1 cellular context compared by ENCODE assay signal in the genomic region with DNA sequence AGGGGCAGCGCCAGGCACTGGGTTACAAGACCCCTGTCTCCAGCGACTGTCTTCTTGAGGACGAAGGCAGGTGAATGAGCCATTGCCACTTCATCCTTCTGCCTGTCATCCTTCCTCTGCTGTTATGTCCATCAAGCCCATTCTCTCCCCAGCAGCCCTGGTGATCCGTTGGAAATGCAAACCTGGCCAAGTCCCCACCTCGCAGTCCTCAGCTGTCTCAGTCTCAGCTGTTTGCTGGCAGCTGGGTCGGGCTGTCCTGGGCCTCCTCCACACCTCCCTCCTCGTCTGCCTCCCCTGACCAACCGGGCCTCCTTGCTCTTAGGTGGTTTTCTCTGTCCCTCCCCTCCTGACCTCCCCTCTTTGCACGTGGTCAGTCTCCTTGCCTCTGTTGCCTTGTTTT.
TF ChIP-seq lines count a peak whose summit lies in the region.

No MANE protein-coding gene starts in this region.

TF ChIP-seq in GM23338, 12 proteins besides CTCF, POLR2A, EP300 and RAD21 (continued from another document):
- TF ChIP-seq, protein P1, sequence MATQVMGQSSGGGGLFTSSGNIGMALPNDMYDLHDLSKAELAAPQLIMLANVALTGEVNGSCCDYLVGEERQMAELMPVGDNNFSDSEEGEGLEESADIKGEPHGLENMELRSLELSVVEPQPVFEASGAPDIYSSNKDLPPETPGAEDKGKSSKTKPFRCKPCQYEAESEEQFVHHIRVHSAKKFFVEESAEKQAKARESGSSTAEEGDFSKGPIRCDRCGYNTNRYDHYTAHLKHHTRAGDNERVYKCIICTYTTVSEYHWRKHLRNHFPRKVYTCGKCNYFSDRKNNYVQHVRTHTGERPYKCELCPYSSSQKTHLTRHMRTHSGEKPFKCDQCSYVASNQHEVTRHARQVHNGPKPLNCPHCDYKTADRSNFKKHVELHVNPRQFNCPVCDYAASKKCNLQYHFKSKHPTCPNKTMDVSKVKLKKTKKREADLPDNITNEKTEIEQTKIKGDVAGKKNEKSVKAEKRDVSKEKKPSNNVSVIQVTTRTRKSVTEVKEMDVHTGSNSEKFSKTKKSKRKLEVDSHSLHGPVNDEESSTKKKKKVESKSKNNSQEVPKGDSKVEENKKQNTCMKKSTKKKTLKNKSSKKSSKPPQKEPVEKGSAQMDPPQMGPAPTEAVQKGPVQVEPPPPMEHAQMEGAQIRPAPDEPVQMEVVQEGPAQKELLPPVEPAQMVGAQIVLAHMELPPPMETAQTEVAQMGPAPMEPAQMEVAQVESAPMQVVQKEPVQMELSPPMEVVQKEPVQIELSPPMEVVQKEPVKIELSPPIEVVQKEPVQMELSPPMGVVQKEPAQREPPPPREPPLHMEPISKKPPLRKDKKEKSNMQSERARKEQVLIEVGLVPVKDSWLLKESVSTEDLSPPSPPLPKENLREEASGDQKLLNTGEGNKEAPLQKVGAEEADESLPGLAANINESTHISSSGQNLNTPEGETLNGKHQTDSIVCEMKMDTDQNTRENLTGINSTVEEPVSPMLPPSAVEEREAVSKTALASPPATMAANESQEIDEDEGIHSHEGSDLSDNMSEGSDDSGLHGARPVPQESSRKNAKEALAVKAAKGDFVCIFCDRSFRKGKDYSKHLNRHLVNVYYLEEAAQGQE (IDR thresholded peaks at IDR 0.05; ENCODE audit: unreplicated experiment): no peak
- TF ChIP-seq NANOG (IDR thresholded peaks at IDR 0.05; ENCODE audit: borderline replicate concordance) (no peak), EZH2 (IDR thresholded peaks at IDR 0.05; ENCODE audit: low read depth, unreplicated experiment) (no peak)
- TF ChIP-seq, protein P2, sequence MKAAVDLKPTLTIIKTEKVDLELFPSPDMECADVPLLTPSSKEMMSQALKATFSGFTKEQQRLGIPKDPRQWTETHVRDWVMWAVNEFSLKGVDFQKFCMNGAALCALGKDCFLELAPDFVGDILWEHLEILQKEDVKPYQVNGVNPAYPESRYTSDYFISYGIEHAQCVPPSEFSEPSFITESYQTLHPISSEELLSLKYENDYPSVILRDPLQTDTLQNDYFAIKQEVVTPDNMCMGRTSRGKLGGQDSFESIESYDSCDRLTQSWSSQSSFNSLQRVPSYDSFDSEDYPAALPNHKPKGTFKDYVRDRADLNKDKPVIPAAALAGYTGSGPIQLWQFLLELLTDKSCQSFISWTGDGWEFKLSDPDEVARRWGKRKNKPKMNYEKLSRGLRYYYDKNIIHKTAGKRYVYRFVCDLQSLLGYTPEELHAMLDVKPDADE (IDR thresholded peaks at IDR 0.05): no peak
